In the genomic region with DNA sequence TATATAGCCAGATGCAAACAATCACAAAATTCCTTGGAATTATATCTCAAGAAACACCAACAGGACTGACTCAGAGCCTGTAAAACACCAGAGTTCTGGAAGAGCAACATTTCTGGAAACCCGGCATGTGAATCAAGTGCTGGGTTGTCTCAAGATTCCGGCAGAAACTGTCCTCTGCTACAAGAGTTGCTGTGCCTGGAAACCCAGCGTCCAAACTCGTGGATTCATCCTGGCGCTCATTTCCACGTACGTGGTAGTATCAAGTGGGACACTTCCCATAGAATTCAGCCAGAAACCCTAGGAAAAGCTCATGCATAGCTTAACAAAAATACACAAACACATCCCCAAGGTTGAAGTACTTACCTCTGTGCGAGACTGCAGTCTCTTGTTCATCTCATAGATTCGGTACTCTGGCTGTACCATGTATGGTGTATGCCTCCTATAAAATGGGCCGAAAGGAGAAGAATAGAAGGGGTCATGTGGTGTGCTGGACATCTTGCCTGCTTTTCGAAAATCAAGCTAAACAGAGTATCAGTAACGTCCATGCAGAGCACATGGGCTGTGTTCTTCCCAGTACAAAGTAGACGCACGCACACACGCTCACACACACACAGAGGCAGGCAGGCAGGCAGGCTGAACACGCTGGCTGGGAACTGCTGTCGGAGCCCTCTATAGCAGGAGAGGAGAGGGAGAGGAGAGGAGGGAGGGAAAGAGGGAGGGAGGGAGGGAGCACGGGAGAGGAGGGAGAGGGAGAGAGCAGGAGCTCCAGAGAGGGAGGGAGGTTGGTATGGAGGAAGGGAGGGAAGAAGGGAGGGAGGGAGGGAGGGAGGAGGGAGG, we compare ENCODE assay signal across 9 cellular contexts. TPM values are rescaled to one million over a fixed set of nuclear protein-coding genes. Genes with fewer than 3 reads are reported as not detected.
DNase-seq lines count a peak whose midpoint lies in the region; ATAC-seq, FAIRE-seq and TF ChIP-seq lines count a peak whose summit lies in the region.
"Had no signal": no experiment of that assay in that cellular context is flagged by ENCODE, and none has a peak within 500 bp of the region (broad histone marks: within the 10 kb centered on the region; RNA-seq: fewer than 3 reads in every experiment).

Gene LDB2 (minus strand): TSS at position 655 of the 837 bp plus-strand sequence.

- TF ChIP-seq POLR2A in GM12891 (IDR thresholded peaks at IDR 0.05; ENCODE audit: low read depth, low read length), result no peak

- peak; percentile 72 for FAIRE-seq in GM12891 (lab: Jason Lieb, UNC)
- FAIRE-seq: bronchial epithelial cell had no signal

- ATAC-seq in sciatic nerve, result peak; percentile 94

- DNase-seq in GM12891 (ENCODE audit: insufficient read length, low spot score) (no peak), brain pericyte (ENCODE audit: low read depth, low spot score) (peak; percentile 60), iPS-NIHi11 (ENCODE audit: low spot score) (peak; percentile 49), sciatic nerve (ENCODE audit: low spot score) (peak; percentile 81), A172 (ENCODE audit: low spot score) (no peak), activated gamma-delta T cell treated with Interleukin-2 at 50 U/mL for 16 hours (no peak), NCI-H82 (lab: John Stamatoyannopoulos, UW) (no peak), NCI-H510A treated with DMSO at 0.1 percent for 48 hours (lab: John Stamatoyannopoulos, UW) (no peak)

- intact Hi-C loops in sciatic nerve (cut with DNase I), result no loop called here

TF ChIP-seq in GM12891, 5 proteins besides CTCF, POLR2A, EP300 and RAD21:
- TF ChIP-seq SPI1 (IDR thresholded peaks at IDR 0.05; ENCODE audit: low read depth, low read length), result no peak
- TF ChIP-seq POU2F2 (IDR thresholded peaks at IDR 0.05; ENCODE audit: low read depth, low read length), result no peak
- TF ChIP-seq TAF1 (IDR thresholded peaks at IDR 0.05; ENCODE audit: low read depth, low read length), result no peak
- TF ChIP-seq PAX5 (IDR thresholded peaks at IDR 0.05; ENCODE audit: insufficient read depth, low read length, severe bottlenecking), result no peak
- TF ChIP-seq POLR2AphosphoS5 (IDR thresholded peaks at IDR 0.05; ENCODE audit: low read depth, low read length), result no peak

RNA-seq across cellular contexts. Expression of gene LDB2, which starts in this region (rescaled TPM):
- 0.33 TPM for polyA plus RNA-seq in GM12891 (2012; ENCODE audit: low read depth, missing spikeins)
- total RNA-seq in sciatic nerve, result 104 TPM
- total RNA-seq in A172 (2014; rRNA removed; shearing (Covaris generic)), result not detected in 2 replicates
- total RNA-seq: bronchial epithelial cell had no signal

Comparison
In these comparisons a context has a peak if more than half of its experiments do, and no peak if none do; other contexts are left out.
1. RNA of gene LDB2 (total RNA-seq): 104 TPM in sciatic nerve (single experiment); not detected in A172; every median in the first group is over 100 times any median in the second.
2. DNase-seq: peak in brain pericyte (single experiment), iPS-NIHi11 (single experiment) and sciatic nerve (single experiment); none in GM12891 (single experiment), A172 (single experiment), activated gamma-delta T cell treated with Interleukin-2 at 50 U/mL for 16 hours (single experiment), NCI-H82 (single experiment) and NCI-H510A treated with DMSO at 0.1 percent for 48 hours (single experiment).